Comparison of ENCODE assay signal across 8 cellular contexts in the genomic region with DNA sequence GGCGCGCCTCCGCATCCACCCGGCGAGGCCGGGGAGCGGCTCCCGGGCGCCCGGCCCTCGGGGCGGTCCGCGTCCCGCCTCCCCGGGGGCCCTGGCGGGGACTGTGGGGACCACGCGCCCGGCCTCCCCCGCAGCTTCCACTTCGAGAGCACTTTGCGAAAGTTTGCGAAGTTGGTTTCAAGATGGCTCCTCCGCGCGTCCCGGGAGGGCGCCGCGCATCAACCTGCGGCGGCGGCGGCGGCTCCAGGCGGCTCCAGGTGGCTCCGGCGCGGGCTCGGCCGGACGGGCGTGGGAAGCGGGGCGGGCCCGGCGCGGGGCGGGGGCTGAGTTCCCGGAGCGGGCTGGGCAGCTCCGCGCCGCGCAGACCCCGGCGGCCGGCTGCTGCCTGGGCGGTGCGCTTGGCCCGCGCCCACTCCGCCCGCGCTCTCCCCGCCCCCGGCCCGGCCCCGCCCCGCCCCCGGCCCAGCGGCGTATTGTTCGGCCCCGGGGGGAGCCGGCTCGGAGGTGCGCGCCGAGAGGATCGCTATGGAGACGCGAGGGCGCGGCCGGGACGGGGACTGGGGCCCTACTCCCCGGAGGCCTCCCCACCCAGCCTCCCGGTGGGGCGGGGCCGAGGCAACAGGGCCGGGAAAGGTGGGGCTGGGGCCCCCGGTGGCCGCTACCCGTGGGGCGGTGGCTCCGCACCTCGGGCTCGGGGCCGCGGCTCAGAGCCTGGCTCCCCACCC. TPM values are rescaled to one million over a fixed set of nuclear protein-coding genes. Genes with fewer than 3 reads are reported as not detected.
DNase-seq lines count a peak whose midpoint lies in the region; ATAC-seq and TF ChIP-seq lines count a peak whose summit lies in the region.

A gene with protein sequence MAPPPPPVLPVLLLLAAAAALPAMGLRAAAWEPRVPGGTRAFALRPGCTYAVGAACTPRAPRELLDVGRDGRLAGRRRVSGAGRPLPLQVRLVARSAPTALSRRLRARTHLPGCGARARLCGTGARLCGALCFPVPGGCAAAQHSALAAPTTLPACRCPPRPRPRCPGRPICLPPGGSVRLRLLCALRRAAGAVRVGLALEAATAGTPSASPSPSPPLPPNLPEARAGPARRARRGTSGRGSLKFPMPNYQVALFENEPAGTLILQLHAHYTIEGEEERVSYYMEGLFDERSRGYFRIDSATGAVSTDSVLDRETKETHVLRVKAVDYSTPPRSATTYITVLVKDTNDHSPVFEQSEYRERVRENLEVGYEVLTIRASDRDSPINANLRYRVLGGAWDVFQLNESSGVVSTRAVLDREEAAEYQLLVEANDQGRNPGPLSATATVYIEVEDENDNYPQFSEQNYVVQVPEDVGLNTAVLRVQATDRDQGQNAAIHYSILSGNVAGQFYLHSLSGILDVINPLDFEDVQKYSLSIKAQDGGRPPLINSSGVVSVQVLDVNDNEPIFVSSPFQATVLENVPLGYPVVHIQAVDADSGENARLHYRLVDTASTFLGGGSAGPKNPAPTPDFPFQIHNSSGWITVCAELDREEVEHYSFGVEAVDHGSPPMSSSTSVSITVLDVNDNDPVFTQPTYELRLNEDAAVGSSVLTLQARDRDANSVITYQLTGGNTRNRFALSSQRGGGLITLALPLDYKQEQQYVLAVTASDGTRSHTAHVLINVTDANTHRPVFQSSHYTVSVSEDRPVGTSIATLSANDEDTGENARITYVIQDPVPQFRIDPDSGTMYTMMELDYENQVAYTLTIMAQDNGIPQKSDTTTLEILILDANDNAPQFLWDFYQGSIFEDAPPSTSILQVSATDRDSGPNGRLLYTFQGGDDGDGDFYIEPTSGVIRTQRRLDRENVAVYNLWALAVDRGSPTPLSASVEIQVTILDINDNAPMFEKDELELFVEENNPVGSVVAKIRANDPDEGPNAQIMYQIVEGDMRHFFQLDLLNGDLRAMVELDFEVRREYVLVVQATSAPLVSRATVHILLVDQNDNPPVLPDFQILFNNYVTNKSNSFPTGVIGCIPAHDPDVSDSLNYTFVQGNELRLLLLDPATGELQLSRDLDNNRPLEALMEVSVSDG (N-terminal part only) (minus strand): TSS at position 400 of the 725 bp plus-strand sequence. CDS start 450 bp downstream, outside the sequence.

- H3K36me3 Mint-ChIP-seq in mesothelial cell of epicardium, result peaks cover 21% of the 10 kb centered on the region

- no peaks in the 10 kb centered on the region for H3K9me3 Mint-ChIP-seq in mesothelial cell of epicardium

- no peak within 1 kb of the TSS for H3K27ac ChIP-seq in SK-N-SH (ENCODE audit: low read depth in 2 of 2, low read length in 1 of 2)
- no peak within 1 kb of the TSS; the same call in 1 of the 2 replicates for H3K27ac ChIP-seq in PC-3 (ENCODE audit: low read length)
- no peak within 1 kb of the TSS for H3K27ac ChIP-seq in ectodermal cell (ENCODE audit: insufficient read depth, low read depth, low read length, poor library complexity, severe bottlenecking)

- H3K27me3 ChIP-seq in SK-N-SH (ENCODE audit: insufficient read depth) (peaks cover 8% of the 10 kb centered on the region; the same call in 1 of the 2 replicates), PC-3 (ENCODE audit: low read length) (no peaks in the 10 kb centered on the region), ectodermal cell (ENCODE audit: control insufficient read depth, insufficient read depth, low read length, poor library complexity, severe bottlenecking) (peaks cover 27% of the 10 kb centered on the region)

- no peaks in the 10 kb centered on the region for H3F3A ChIP-seq in SK-N-SH (replicated peaks; ENCODE audit: insufficient read depth)
- H3F3A ChIP-seq in PC-3 (ENCODE audit: low read length, unreplicated experiment), result no peaks in the 10 kb centered on the region

- H2AFZ ChIP-seq in SK-N-SH (ENCODE audit: low read depth), result peak within 1 kb of the TSS; percentile 63; the same call in 1 of the 2 replicates
- peak within 1 kb of the TSS; percentile 76 for H2AFZ ChIP-seq in PC-3 (ENCODE audit: low read length)

- no peak for TF ChIP-seq EP300 in SK-N-SH (IDR thresholded peaks at IDR 0.05; ENCODE audit: borderline replicate concordance in 1 of 2, low read depth in 1 of 2, low read length in 1 of 2)

- H3K36me3 ChIP-seq in SK-N-SH (replicated peaks in 1 of 2; ENCODE audit: control insufficient read depth in 1 of 2, insufficient read depth in 2 of 2, low read length in 1 of 2) (no peaks in the 10 kb centered on the region), PC-3 (ENCODE audit: low read depth, low read length) (no peaks in the 10 kb centered on the region), ectodermal cell (ENCODE audit: control insufficient read depth, insufficient read depth, low read length) (peaks cover 30% of the 10 kb centered on the region)

- no peaks in the 10 kb centered on the region for H3K9me3 ChIP-seq in SK-N-SH
- no peaks in the 10 kb centered on the region for H3K9me3 ChIP-seq in PC-3 (ENCODE audit: low read length)
- H3K9me3 ChIP-seq in ectodermal cell (ENCODE audit: control insufficient read depth, low read length), result peaks cover 4% of the 10 kb centered on the region

- DNase-seq in SK-N-SH (peak; percentile 69), PC-3 (peak; percentile 55), mesothelial cell of epicardium (ENCODE audit: low spot score in 2 of 2, unreplicated experiment in 2 of 2) (peak; percentile 56 to 79), NCI-H1048 (lab: John Stamatoyannopoulos, UW) (no peak), head of caudate nucleus (no peak)

- POLR2A ChIA-PET in SK-N-SH (lab: Yijun Ruan, JAX) (no interaction called here), PC-3 (lab: Charles Lee; ENCODE audit: unreplicated experiment) (interaction anchor here (0.7 kb wide), 1 partner anchor 10 kb away, joined by 4 read pairs; no protein-coding TSS in a partner anchor)

- H3K4me1 ChIP-seq in SK-N-SH (ENCODE audit: control insufficient read depth in 1 of 2, insufficient read depth in 2 of 2, low read depth in 1 of 2, low read length in 1 of 2) (peaks cover 0 to 2% of the 10 kb centered on the region in 2 experiments; a peak in 1 of 4 replicates), PC-3 (ENCODE audit: insufficient read depth, low read length) (peaks cover 29% of the 10 kb centered on the region), ectodermal cell (ENCODE audit: control insufficient read depth, insufficient read depth, low read length) (peaks cover 16% of the 10 kb centered on the region)

- no peak for ATAC-seq in SK-N-SH treated with all-trans-retinoic acid at 6 μM for 48 hours
- ATAC-seq in PC-3, result peak; percentile 65
- no peak for ATAC-seq in HG03108 (IDR thresholded peaks at IDR 0.05; ENCODE audit: unreplicated experiment)

- no peak for TF ChIP-seq RAD21 in SK-N-SH (IDR thresholded peaks at IDR 0.05; ENCODE audit: low read length)

- CTCF ChIA-PET in SK-N-SH (lab: Yijun Ruan, JAX), result interaction anchor here (0.9 to 7.7 kb wide), 4 partner anchors 26 to 182 kb away, joined by 3 to 105 read pairs (median 4); no protein-coding TSS in a partner anchor
- CTCF ChIA-PET in PC-3 (lab: Charles Lee), result no interaction called here

- 2% methylated on average over 11 of the region's 102 CpGs for WGBS in SK-N-SH (ENCODE audit: low lambda C conversion rate)
- 0% methylated on average over 102 of the region's 102 CpGs for WGBS in ectodermal cell, 2 experiments

- H3K27me3 Mint-ChIP-seq in mesothelial cell of epicardium (ENCODE audit: low read depth), result peaks cover 49% of the 10 kb centered on the region

- H3K4me1 Mint-ChIP-seq in mesothelial cell of epicardium, result peaks cover 22% of the 10 kb centered on the region

- no peak within 1 kb of the TSS for H3K27ac Mint-ChIP-seq in mesothelial cell of epicardium

- H3K4me3 Mint-ChIP-seq in mesothelial cell of epicardium, result peak within 1 kb of the TSS; percentile 60

- H3K4me3 ChIP-seq in SK-N-SH (ENCODE audit: low read depth in 2 of 2, low read length in 1 of 2), result peak within 1 kb of the TSS; percentile 43 to 60
- peak within 1 kb of the TSS; percentile 81 for H3K4me3 ChIP-seq in PC-3 (ENCODE audit: low read length)
- peak within 1 kb of the TSS; percentile 62 for H3K4me3 ChIP-seq in ectodermal cell (ENCODE audit: insufficient read depth, low read depth, low read length)

- peak within 1 kb of the TSS; percentile 78 for H3K4me2 ChIP-seq in SK-N-SH
- H3K4me2 ChIP-seq in PC-3 (ENCODE audit: low read length), result peak within 1 kb of the TSS; percentile 95

- no peak within 1 kb of the TSS for H3K9ac ChIP-seq in SK-N-SH
- H3K9ac ChIP-seq in PC-3 (ENCODE audit: low read length), result peak within 1 kb of the TSS; percentile 49

- intact Hi-C loops in PC-3 (cut with micrococcal nuclease) (no loop called here), head of caudate nucleus (cut with DNase I) (no loop called here)

- no TSS peak for BruUV-seq in PC-3 (replicated peaks; lab: Mats Ljungman, UMichigan)

- H3K9me2 ChIP-seq in SK-N-SH, result no peaks in the 10 kb centered on the region
- no peaks in the 10 kb centered on the region for H3K9me2 ChIP-seq in PC-3 (replicated peaks; ENCODE audit: low read length)

- H4K20me1 ChIP-seq in SK-N-SH (ENCODE audit: insufficient read depth) (no peaks in the 10 kb centered on the region), PC-3 (ENCODE audit: low read length) (no peaks in the 10 kb centered on the region)

- TF ChIP-seq CTCF in SK-N-SH (IDR thresholded peaks at IDR 0.05), result no peak
- no peak for TF ChIP-seq CTCF in PC-3 (conservative IDR thresholded peaks at IDR 0.05; ENCODE audit: low read depth, low read length)
- no peak for TF ChIP-seq CTCF in mesothelial cell of epicardium (IDR thresholded peaks at IDR 0.05; ENCODE audit: unreplicated experiment)

- H3K79me2 ChIP-seq in SK-N-SH (ENCODE audit: insufficient read depth), result no peaks in the 10 kb centered on the region
- H3K79me2 ChIP-seq in PC-3 (ENCODE audit: low read length), result peaks cover 38% of the 10 kb centered on the region

TF ChIP-seq in SK-N-SH, 30 proteins besides CTCF, POLR2A, EP300 and RAD21 (continues in another document):
- TF ChIP-seq YY1 (IDR thresholded peaks at IDR 0.05; ENCODE audit: low read depth) (peak; percentile 40; the same call in 1 of the 2 replicates), TEAD4 (IDR thresholded peaks at IDR 0.05; ENCODE audit: borderline replicate concordance, insufficient read depth) (no peak)

TF ChIP-seq in SK-N-SH treated with all-trans-retinoic acid at 6 μM for 48 hours, 23 proteins besides CTCF, POLR2A, EP300 and RAD21:
- no peak for TF ChIP-seq CSDC2 (CRISPR knock-in tag; IDR thresholded peaks at IDR 0.05)

RNA-seq across cellular contexts. Expression of the gene that starts here (rescaled TPM):
- 1.8 and 5.0 TPM in 2 replicates for polyA plus RNA-seq in SK-N-SH (2012; rRNA removed)
- 2.0 and 3.3 TPM in 2 replicates for polyA plus RNA-seq in SK-N-SH (2012; cell fraction: cytosol; rRNA removed)
- 4.3 and 5.2 TPM in 2 replicates for polyA plus RNA-seq in SK-N-SH (2012; cell fraction: nucleus; rRNA removed)
- total RNA-seq in PC-3 (2014; rRNA removed) (14.2 and 19.3 TPM in 2 replicates), mesothelial cell of epicardium (17.8 to 18.8 TPM (median 18.4 TPM) in 3 replicates)
- 27.5 TPM for polyA plus RNA-seq in ectodermal cell (2013, experiment 1 of 4)
- 39.8 TPM for polyA plus RNA-seq in ectodermal cell (2013, experiment 2 of 4)
- 32.8 TPM for polyA plus RNA-seq in ectodermal cell (2013, experiment 3 of 4)
- polyA plus RNA-seq in ectodermal cell (2013, experiment 4 of 4), result 38.3 TPM

Comparison
In these comparisons a context has a peak if more than half of its experiments do, and no peak if none do; other contexts are left out.
1. DNase-seq: peak in SK-N-SH (single experiment), PC-3 (single experiment) and mesothelial cell of epicardium (2 of 2); none in NCI-H1048 (single experiment) and head of caudate nucleus (0 of 42).
2. Peak in every context shown above with its lines, with median percentiles within 50 percentile points of each other: H3K4me3 ChIP-seq.